ENCODE assay signal across 18 cellular contexts in genomic region chr16:22075776-22076175, GRCh38. TPM values are rescaled to one million over a fixed set of nuclear protein-coding genes. Genes with fewer than 3 reads are reported as not detected.
DNase-seq lines count a peak whose midpoint lies in the region; ATAC-seq, FAIRE-seq and TF ChIP-seq lines count a peak whose summit lies in the region.
"Had no signal": no experiment of that assay in that cellular context is flagged by ENCODE, and none has a peak within 500 bp of the region (broad histone marks: within the 10 kb centered on the region; RNA-seq: fewer than 3 reads in every experiment).

No MANE protein-coding gene starts in this region.

- 0 out of 3 replicates have a peak overlapping the region, but pooled peaks have one; percentile 40 for H2BK15ac ChIP-seq in IMR-90 (ENCODE audit: low read depth, low read length)

- no peak overlapping the region for H4K91ac ChIP-seq in IMR-90 (ENCODE audit: insufficient read depth, low read depth, low read length)

- TF ChIP-seq RAD21 in IMR-90 (IDR thresholded peaks at IDR 0.05; ENCODE audit: low read length) = no peak

- no peak overlapping the region for H2AK9ac ChIP-seq in IMR-90 (replicated peaks; ENCODE audit: low read depth, low read length, poor library complexity)

- H3K23ac ChIP-seq in IMR-90 (ENCODE audit: low read depth, low read length) = peak overlapping the region; percentile 55; the same call in 1 of the 2 replicates

- peak overlapping the region; percentile 91 for H3K4ac ChIP-seq in IMR-90 (ENCODE audit: low read depth, low read length)

- peaks cover 15% of the 10 kb centered on the region for H4K20me1 ChIP-seq in IMR-90 (ENCODE audit: insufficient read depth, low read length)
- H4K20me1 ChIP-seq in endothelial cell of umbilical vein (replicated peaks; ENCODE audit: control insufficient read depth, extremely low read depth, insufficient read depth, low read length) = no peaks in the 10 kb centered on the region
- peaks cover 12% of the 10 kb centered on the region for H4K20me1 ChIP-seq in osteoblast (ENCODE audit: insufficient read depth, low read length)

- H3K9me3 ChIP-seq in IMR-90 (ENCODE audit: control insufficient read depth, insufficient read depth, low read length) (no peaks in the 10 kb centered on the region), endothelial cell of umbilical vein (replicated peaks; ENCODE audit: control insufficient read depth, insufficient read depth, low read length) (no peaks in the 10 kb centered on the region), osteoblast (ENCODE audit: low read depth, low read length) (no peaks in the 10 kb centered on the region)
- H3K9me3 ChIP-seq: HAP-1 had no signal

- dilution Hi-C loops in IMR-90 (cut with HindIII; ENCODE audit: low sequenced_read_pairs, unreplicated experiment) (no loop called here), endothelial cell of umbilical vein (cut with MboI; ENCODE audit: extremely low pct_ligation_motif_present, low sequenced_read_pairs) (no loop called here)

- CTCF ChIA-PET in IMR-90 (lab: Yijun Ruan, JAX) = interaction anchor here (0.6 to 0.9 kb wide), 3 partner anchors 38 to 116 kb away, joined by 3 read pairs; no protein-coding TSS in a partner anchor
- CTCF ChIA-PET in endothelial cell of umbilical vein (lab: Charles Lee) = interaction anchor here (0.5 to 5.8 kb wide), 5 partner anchors 23 to 113 kb away, joined by 3 to 994 read pairs (median 4); partner anchors contain the start of genes MOSMO and PDZD9

- no peak overlapping the region for H3K4me3 ChIP-seq in IMR-90 (ENCODE audit: insufficient read depth, low read depth, low read length)
- H3K4me3 ChIP-seq in endothelial cell of umbilical vein (replicated peaks in 1 of 3; ENCODE audit: insufficient read depth in 1 of 3, low read depth in 1 of 3, low read length in 3 of 3) = no peak overlapping the region
- no peak overlapping the region for H3K4me3 ChIP-seq in osteoblast (ENCODE audit: insufficient read depth, low read length)
- H3K4me3 ChIP-seq: HAP-1, K562 had no signal

- H3K56ac ChIP-seq in IMR-90 (ENCODE audit: extremely low read depth, insufficient read depth, low read length) = no peak overlapping the region; the same call in 1 of the 2 replicates

- peak overlapping the region; percentile 46; the same call in 1 of the 2 replicates for H3K14ac ChIP-seq in IMR-90 (replicated peaks; ENCODE audit: low read depth, low read length)

- no peak overlapping the region for H3K27ac ChIP-seq in IMR-90 (ENCODE audit: insufficient read depth, low read length)
- peak overlapping the region; percentile 31 for H3K27ac ChIP-seq in endothelial cell of umbilical vein (ENCODE audit: insufficient read depth, low read depth, low read length)
- H3K27ac ChIP-seq in osteoblast (ENCODE audit: low read depth, low read length) = no peak overlapping the region

- no peak for FAIRE-seq in endothelial cell of umbilical vein (lab: Jason Lieb, UNC)
- FAIRE-seq: K562 had no signal

- H3K79me2 ChIP-seq in endothelial cell of umbilical vein (ENCODE audit: control insufficient read depth, insufficient read depth, low read length) (peaks cover 42% of the 10 kb centered on the region), osteoblast (ENCODE audit: insufficient read depth, low read length) (peaks cover 19% of the 10 kb centered on the region)

- H3K9ac ChIP-seq in IMR-90 (ENCODE audit: low read depth, low read length) = no peak overlapping the region
- H3K9ac ChIP-seq in endothelial cell of umbilical vein (replicated peaks; ENCODE audit: extremely low read depth, insufficient read depth, low read length) = no peak overlapping the region

- H2AK5ac ChIP-seq in IMR-90 (ENCODE audit: low read depth, low read length) = peak overlapping the region; percentile 80; the same call in 1 of the 2 replicates

- peaks cover 12% of the 10 kb centered on the region for H3K4me1 ChIP-seq in IMR-90 (ENCODE audit: control insufficient read depth, insufficient read depth, low read length)
- H3K4me1 ChIP-seq in endothelial cell of umbilical vein (ENCODE audit: control insufficient read depth, extremely low read depth, insufficient read depth, low read length) = peaks cover 39% of the 10 kb centered on the region
- peaks cover 8% of the 10 kb centered on the region for H3K4me1 ChIP-seq in osteoblast (ENCODE audit: insufficient read depth, low read length)

- POLR2A ChIA-PET in IMR-90 (lab: Charles Lee; ENCODE audit: unreplicated experiment) (no interaction called here), endothelial cell of umbilical vein (lab: Charles Lee) (no interaction called here)

- BruUV-seq in IMR-90 (replicated peaks; lab: Mats Ljungman, UMichigan) (no TSS peak), endothelial cell of umbilical vein (replicated peaks; lab: Mats Ljungman, UMichigan) (no TSS peak)

- peak overlapping the region; percentile 71 for H2BK5ac ChIP-seq in IMR-90 (ENCODE audit: low read depth, low read length, poor library complexity, severe bottlenecking)

- no peak overlapping the region for H4K5ac ChIP-seq in IMR-90 (ENCODE audit: low read depth, low read length)

- TF ChIP-seq POLR2A in IMR-90 (IDR thresholded peaks at IDR 0.05; ENCODE audit: low read depth, low read length) (no peak), endothelial cell of umbilical vein (IDR thresholded peaks at IDR 0.05; ENCODE audit: low read depth, low read length) (no peak)

- H4K8ac ChIP-seq in IMR-90 (ENCODE audit: low read depth in 2 of 2, low read length in 2 of 2) = peak overlapping the region in 1 of 2 experiments; percentile 54; a peak in 1 of 4 replicates

- intact Hi-C loops in IMR-90 (cut with micrococcal nuclease) = loop anchor here (2.0 kb wide), 1 partner anchor 67 kb away; the partner anchor contains the start of gene MOSMO
- intact Hi-C loops in endothelial cell of umbilical vein (cut with micrococcal nuclease) = no loop called here

- H3K36me3 ChIP-seq in IMR-90 (ENCODE audit: control insufficient read depth, insufficient read depth, low read length) (no peaks in the 10 kb centered on the region; the same call in 1 of the 2 replicates), endothelial cell of umbilical vein (ENCODE audit: control insufficient read depth in 2 of 2, extremely low read depth in 1 of 2, insufficient read depth in 2 of 2, low read length in 2 of 2) (peaks cover 0 to 3% of the 10 kb centered on the region in 2 experiments), osteoblast (ENCODE audit: insufficient read depth, low read length) (no peaks in the 10 kb centered on the region)
- H3K36me3 ChIP-seq: HAP-1 had no signal

- peak overlapping the region; percentile 76 for H2BK20ac ChIP-seq in IMR-90 (ENCODE audit: low read depth, low read length)

- H3K18ac ChIP-seq in IMR-90 (ENCODE audit: low read depth, low read length) = no peak overlapping the region

- in situ Hi-C loops in IMR-90 (cut with MboI; ENCODE audit: low sequenced_read_pairs) = no loop called here

- ATAC-seq in IMR-90 (ENCODE audit: low read depth) = no peak
- no peak for ATAC-seq in GM18909 (IDR thresholded peaks at IDR 0.05; ENCODE audit: poor library complexity, unreplicated experiment)
- ATAC-seq in HG02870 (IDR thresholded peaks at IDR 0.05; ENCODE audit: unreplicated experiment) = no peak
- ATAC-seq: K562 had no signal

- H3K79me1 ChIP-seq in IMR-90 (ENCODE audit: low read depth in 1 of 2, low read length in 2 of 2) = peaks cover 15 to 47% of the 10 kb centered on the region in 2 experiments; a peak in 3 of 4 replicates

- H2BK120ac ChIP-seq in IMR-90 (ENCODE audit: low read depth, low read length) = peak overlapping the region; percentile 78

- H3K9me1 ChIP-seq in IMR-90 (ENCODE audit: insufficient read depth, low read length) = peaks cover 13% of the 10 kb centered on the region
- H3K9me1 ChIP-seq in endothelial cell of umbilical vein (replicated peaks; ENCODE audit: control insufficient read depth, extremely low read depth, insufficient read depth, low read length) = no peaks in the 10 kb centered on the region

- no CpG with 5 or more reads among the region's 1 CpG for WGBS in IMR-90 (ENCODE audit: extremely low coverage in 2 of 2, insufficient read length in 1 of 2), 2 experiments

- TF ChIP-seq CTCF in IMR-90 (conservative IDR thresholded peaks at IDR 0.05; ENCODE audit: low read depth, low read length) = no peak
- TF ChIP-seq CTCF in endothelial cell of umbilical vein (IDR thresholded peaks at IDR 0.05; ENCODE audit: extremely low read depth in 1 of 2, insufficient read depth in 1 of 2, low read depth in 1 of 2, low read length in 2 of 2) = no peak
- no peak for TF ChIP-seq CTCF in osteoblast (IDR thresholded peaks at IDR 0.05; ENCODE audit: extremely low read depth, low read depth, low read length)

- H2AFZ ChIP-seq in IMR-90 (replicated peaks; ENCODE audit: low read length, poor library complexity) (no peak overlapping the region), endothelial cell of umbilical vein (ENCODE audit: low read depth, low read length) (no peak overlapping the region), osteoblast (ENCODE audit: low read length) (no peak overlapping the region)

- no peak overlapping the region for H3K4me2 ChIP-seq in IMR-90 (ENCODE audit: low read depth, low read length)
- H3K4me2 ChIP-seq in endothelial cell of umbilical vein (ENCODE audit: insufficient read depth, low read length) = peak overlapping the region; percentile 13
- no peak overlapping the region for H3K4me2 ChIP-seq in osteoblast (ENCODE audit: insufficient read depth, low read length)

- H3K27me3 ChIP-seq in IMR-90 (ENCODE audit: control insufficient read depth, insufficient read depth, low read length) (no peaks in the 10 kb centered on the region), endothelial cell of umbilical vein (ENCODE audit: control insufficient read depth in 2 of 2, insufficient read depth in 2 of 2, low read length in 2 of 2) (no peaks in the 10 kb centered on the region), osteoblast (ENCODE audit: insufficient read depth, low read length) (no peaks in the 10 kb centered on the region)

- DNase-seq in EH (ENCODE audit: low read depth) = peak; percentile 9
- DNase-seq in IMR-90 = peak; percentile 19
- DNase-seq in endothelial cell of umbilical vein (ENCODE audit: low read depth, low spot score) = no peak
- peak; percentile 80 for DNase-seq in osteoblast (ENCODE audit: insufficient read length, low spot score, missing footprints)
- no peak for DNase-seq in NCI-H1105 treated with DMSO at 0.1 percent for 48 hours (lab: John Stamatoyannopoulos, UW)
- DNase-seq: C1 segment of cervical spinal cord, DMS79, NCI-H1092 treated with DMSO at 0.1 percent for 48 hours, NCI-H1694, NCI-H2081 treated with DMSO at 0.1 percent for 48 hours, NCI-H510A, NCI-H82, OCI-M1, SHP77 treated with DMSO at 0.1 percent for 48 hours had no signal

RNA-seq across cellular contexts. Expression of gene VWA3A, which starts 16.6 kb away (rescaled TPM):
- total RNA-seq in IMR-90 (2012; rRNA removed) (not detected in 2 replicates), endothelial cell of umbilical vein (0.46 and 0.84 TPM in 2 replicates), osteoblast (under 0.01 and 0.36 TPM in 2 replicates)
- polyA plus RNA-seq in IMR-90 (2012; rRNA removed) (0.01 TPM in 1 of 2 replicates, not detected in the other), endothelial cell of umbilical vein (0.02 and 0.12 TPM in 2 replicates)
- not detected in 2 replicates for polyA plus RNA-seq in IMR-90 (2012; cell fraction: cytosol; rRNA removed)
- polyA plus RNA-seq in IMR-90 (2012; cell fraction: nucleus; rRNA removed; ENCODE audit: low replicate concordance) = 0.10 and 0.13 TPM in 2 replicates
- polyA plus RNA-seq in endothelial cell of umbilical vein (2011; cell fraction: cytosol; rRNA removed) = 0.01 TPM in 1 of 2 replicates, not detected in the other
- 0.11 and 0.18 TPM in 2 replicates for polyA plus RNA-seq in endothelial cell of umbilical vein (2011; cell fraction: nucleus; rRNA removed)
- not detected in 2 replicates for polyA plus RNA-seq in endothelial cell of umbilical vein (2012)
- not detected in 2 replicates for polyA minus RNA-seq in endothelial cell of umbilical vein
- polyA minus RNA-seq in endothelial cell of umbilical vein (2011; cell fraction: cytosol; rRNA and poly(A)+ RNA removed) = not detected
- not detected in 2 replicates for polyA minus RNA-seq in endothelial cell of umbilical vein (2011; cell fraction: nucleus; rRNA and poly(A)+ RNA removed)
- total RNA-seq: K562 had no signal
- polyA plus RNA-seq: K562 had no signal

Comparison
In these comparisons a context has a peak if more than half of its experiments do, and no peak if none do; other contexts are left out.
1. DNase-seq: peak in EH (single experiment), IMR-90 (single experiment) and osteoblast (single experiment); none in endothelial cell of umbilical vein (single experiment) and NCI-H1105 treated with DMSO at 0.1 percent for 48 hours (single experiment).